8 cellular contexts compared by ENCODE assay signal in the genomic region with DNA sequence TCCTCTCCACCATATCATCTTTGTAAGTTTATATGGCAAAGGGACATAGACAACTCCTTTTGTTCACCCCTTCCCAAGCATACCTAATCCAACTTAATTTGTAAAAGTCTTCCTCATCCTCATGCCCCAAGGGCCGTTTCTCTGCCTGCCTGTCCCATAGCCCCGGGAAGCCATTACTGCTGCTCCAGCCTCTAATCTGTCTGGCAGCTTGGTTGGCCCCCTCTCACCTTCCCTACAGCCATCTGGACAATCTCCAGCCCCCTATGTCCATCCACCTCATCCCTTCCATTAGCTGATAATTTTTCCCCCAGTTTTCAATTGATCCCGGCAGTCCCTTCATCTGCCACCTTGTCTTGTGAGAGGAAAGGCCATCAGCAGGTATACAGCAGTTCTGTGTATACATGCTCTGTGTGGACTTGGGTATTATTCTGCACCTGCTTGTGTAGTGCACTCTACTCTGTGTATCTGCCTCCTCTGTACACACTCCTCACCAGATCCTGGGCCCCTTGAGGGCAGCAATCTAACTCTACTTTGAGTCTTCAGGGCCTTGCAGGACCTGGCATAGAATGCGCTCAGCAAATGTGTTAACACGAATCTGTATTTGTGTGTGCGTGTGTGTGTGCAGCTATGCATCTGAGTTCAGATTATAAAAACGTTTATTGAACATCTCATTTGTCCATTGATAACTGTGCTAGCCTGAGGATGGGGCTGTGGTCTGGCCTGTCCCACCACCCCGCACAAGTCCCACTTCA. TPM values are rescaled to one million over a fixed set of nuclear protein-coding genes. Genes with fewer than 3 reads are reported as not detected.
DNase-seq lines count a peak whose midpoint lies in the region; ATAC-seq and TF ChIP-seq lines count a peak whose summit lies in the region.

No MANE protein-coding gene starts in this region.

- peak overlapping the region; percentile 99 for H2BK120ac ChIP-seq in mesenchymal stem cell (ENCODE audit: low read depth, low read length)

- H3K4me1 ChIP-seq in mesenchymal stem cell (ENCODE audit: control insufficient read depth, insufficient read depth, low read depth, low read length), result peaks cover 27% of the 10 kb centered on the region

- peak overlapping the region; percentile 66 to 95 for H3K23ac ChIP-seq in mesenchymal stem cell (ENCODE audit: low read length in 2 of 2)

- no peaks in the 10 kb centered on the region for H3K9me3 ChIP-seq in mesenchymal stem cell (ENCODE audit: control insufficient read depth, low read length)

- peak overlapping the region; percentile 100 for H4K91ac ChIP-seq in mesenchymal stem cell (ENCODE audit: low read length)

- peak overlapping the region; percentile 99 for H4K8ac ChIP-seq in mesenchymal stem cell (ENCODE audit: low read length)

- peak overlapping the region; percentile 95 for H2AK5ac ChIP-seq in mesenchymal stem cell (ENCODE audit: low read length, severe bottlenecking)

- DNase-seq in SIG-M5 treated with dmso at 0.1 percent for 504 hours (lab: John Stamatoyannopoulos, UW; ENCODE audit: unreplicated experiment) (peak; percentile 57), SIG-M5 (lab: John Stamatoyannopoulos, UW) (no peak), NCI-H345 treated with DMSO at 0.1 percent for 48 hours (lab: John Stamatoyannopoulos, UW; ENCODE audit: unreplicated experiment) (peak; percentile 60), MCF 10A (ENCODE audit: unreplicated experiment) (peak; percentile 37), mesenchymal stem cell (peak; percentile 59), NCI-H187 treated with DMSO at 0.1 percent for 48 hours (lab: John Stamatoyannopoulos, UW) (no peak)

- peak overlapping the region; percentile 41 for H3K4me2 ChIP-seq in mesenchymal stem cell (ENCODE audit: low read length, poor library complexity, severe bottlenecking)

- no TSS peak for BruUV-seq in MCF 10A (replicated peaks; lab: Mats Ljungman, UMichigan)

- H3K4me3 ChIP-seq in mesenchymal stem cell (ENCODE audit: insufficient read depth in 1 of 2, low read depth in 1 of 2, low read length in 2 of 2), result peak overlapping the region; percentile 0 to 54

- WGBS in mesenchymal stem cell, result 59% methylated on average over 8 of the region's 8 CpGs

- peak overlapping the region; percentile 99 for H2BK15ac ChIP-seq in mesenchymal stem cell (ENCODE audit: low read depth, poor library complexity, severe bottlenecking)

- H2AFZ ChIP-seq in mesenchymal stem cell (ENCODE audit: low read depth, low read length), result no peak overlapping the region

- no peaks in the 10 kb centered on the region for H3K79me1 ChIP-seq in mesenchymal stem cell (replicated peaks; ENCODE audit: low read length, poor library complexity, severe bottlenecking)

- H2BK5ac ChIP-seq in mesenchymal stem cell (ENCODE audit: low read depth, low read length, poor library complexity, severe bottlenecking), result peak overlapping the region; percentile 71

- no peaks in the 10 kb centered on the region for H3K27me3 ChIP-seq in mesenchymal stem cell (ENCODE audit: control insufficient read depth in 1 of 2, insufficient read depth in 1 of 2, low read length in 2 of 2)

- H3K4ac ChIP-seq in mesenchymal stem cell (ENCODE audit: low read depth in 1 of 2, low read length in 2 of 2), result peak overlapping the region; percentile 92 to 100

- intact Hi-C loops in MCF 10A (cut with micrococcal nuclease), result loop anchor here (10.0 kb wide), 2 partner anchors 101 to 241 kb away; a partner anchor contains a TSS

- H3K36me3 Mint-ChIP-seq in MCF 10A (ENCODE audit: insufficient read depth, unreplicated experiment), result peaks cover 7% of the 10 kb centered on the region

- peak overlapping the region; percentile 97 for H3K27ac Mint-ChIP-seq in MCF 10A (ENCODE audit: low read depth, unreplicated experiment)

- peak overlapping the region; percentile 94 for H3K9ac ChIP-seq in mesenchymal stem cell (ENCODE audit: low read length)

- peak overlapping the region; percentile 62 for H3K4me3 Mint-ChIP-seq in MCF 10A (ENCODE audit: unreplicated experiment)

- no peaks in the 10 kb centered on the region for H3K27me3 Mint-ChIP-seq in MCF 10A (ENCODE audit: insufficient read depth, unreplicated experiment)

- peak overlapping the region; percentile 100 for H2BK12ac ChIP-seq in mesenchymal stem cell (ENCODE audit: low read length in 2 of 2)

- no peak for TF ChIP-seq CTCF in MCF 10A (IDR thresholded peaks at IDR 0.05; ENCODE audit: unreplicated experiment)

- H3K9me3 Mint-ChIP-seq in MCF 10A (ENCODE audit: unreplicated experiment), result no peaks in the 10 kb centered on the region

- peak overlapping the region; percentile 96 for H3K27ac ChIP-seq in mesenchymal stem cell (ENCODE audit: low read length, poor library complexity, severe bottlenecking)

- H3K14ac ChIP-seq in mesenchymal stem cell (ENCODE audit: low read length in 2 of 2), result peak overlapping the region in 1 of 2 experiments; percentile 93

- CTCF ChIA-PET in MCF 10A (lab: Yijun Ruan, JAX), result interaction anchor here (0.6 to 5.9 kb wide), 17 partner anchors 14 to 286 kb away, joined by 3 to 79 read pairs (median 4); no protein-coding TSS in a partner anchor

- POLR2A ChIA-PET in MCF 10A (lab: Yijun Ruan, JAX), result interaction anchor here (0.5 to 11.2 kb wide), 23 partner anchors 7 to 546 kb away, joined by 3 to 549 read pairs (median 5); a partner anchor contains a TSS

- H3K18ac ChIP-seq in mesenchymal stem cell (ENCODE audit: low read depth in 1 of 2, low read length in 2 of 2), result peak overlapping the region; percentile 95 to 98

- ATAC-seq in HG03571 (IDR thresholded peaks at IDR 0.05; ENCODE audit: unreplicated experiment) (no peak), HG02571 (IDR thresholded peaks at IDR 0.05; ENCODE audit: unreplicated experiment) (no peak)

- peaks cover 47% of the 10 kb centered on the region for H3K4me1 Mint-ChIP-seq in MCF 10A (ENCODE audit: insufficient read depth, unreplicated experiment)

- H3K36me3 ChIP-seq in mesenchymal stem cell (ENCODE audit: control insufficient read depth in 1 of 2, insufficient read depth in 2 of 2, low read depth in 1 of 2, low read length in 2 of 2), result no peaks in the 10 kb centered on the region

RNA-seq across cellular contexts. Expression of a gene that starts 3.7 kb away (rescaled TPM):
- total RNA-seq in MCF 10A (2022), result 113 and 131 TPM in 2 replicates
- polyA plus RNA-seq in mesenchymal stem cell (2013, experiment 1 of 2), result 38.6 TPM
- 34.2 TPM for polyA plus RNA-seq in mesenchymal stem cell (2013, experiment 2 of 2)

Comparison
In these comparisons a context has a peak if more than half of its experiments do, and no peak if none do; other contexts are left out.
1. DNase-seq: peak in SIG-M5 treated with dmso at 0.1 percent for 504 hours (single experiment), NCI-H345 treated with DMSO at 0.1 percent for 48 hours (single experiment), MCF 10A (single experiment) and mesenchymal stem cell (single experiment); none in SIG-M5 (single experiment) and NCI-H187 treated with DMSO at 0.1 percent for 48 hours (single experiment).